In the genomic region with DNA sequence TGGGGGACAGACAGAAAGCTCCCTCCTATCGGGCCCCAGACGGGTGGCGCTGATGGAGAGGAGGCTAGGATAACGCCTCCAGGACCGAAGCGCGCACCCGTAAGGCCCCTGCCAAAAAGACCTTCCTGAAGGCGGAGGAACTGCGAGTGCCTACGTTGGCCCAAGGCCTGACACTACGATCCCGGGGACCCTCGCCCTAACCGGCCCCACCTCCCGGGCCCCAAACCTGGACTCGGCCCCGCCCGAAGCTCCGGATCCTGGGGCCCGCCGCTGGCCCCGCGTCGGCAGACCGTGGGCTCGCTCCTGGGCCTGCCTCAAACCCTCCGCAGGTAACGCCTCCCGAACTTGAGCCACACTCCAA, we compare ENCODE assay signal across 8 cellular contexts. TPM values are rescaled to one million over a fixed set of nuclear protein-coding genes. Genes with fewer than 3 reads are reported as not detected.
DNase-seq lines count a peak whose midpoint lies in the region; ATAC-seq, FAIRE-seq and TF ChIP-seq lines count a peak whose summit lies in the region.
"Not testable (repeated sequence)": the region's sequence is repeated elsewhere in the genome, so short reads cannot be mapped to it uniquely, and the experiment has no call there.

No MANE protein-coding gene starts in this region.

- not testable (repeated sequence) for TF ChIP-seq RAD21 in H1 (IDR thresholded peaks at IDR 0.05 in 1 of 2, conservative IDR thresholded peaks at IDR 0.05 in 1 of 2; ENCODE audit: low read depth in 2 of 2, low read length in 2 of 2)

- TF ChIP-seq CTCF in H1 (IDR thresholded peaks at IDR 0.05; ENCODE audit: control extremely low read depth in 1 of 3, insufficient read depth in 1 of 3, low read depth in 1 of 3, low read length in 3 of 3); natural killer cell (IDR thresholded peaks at IDR 0.05): not testable (repeated sequence)

- H3K36me3 ChIP-seq in BLaER1 treated with 17β-estradiol and CSF1 and Interleukin-3, amounts not matched to agents 10 nM and 100 nM; SJSA1; H1 (ENCODE audit: control insufficient read depth in 2 of 4, insufficient read depth in 4 of 4, low read length in 3 of 4); iPS-18a (ENCODE audit: control insufficient read depth, low read depth, low read length): not testable (repeated sequence)

- not testable (repeated sequence) for H4K91ac ChIP-seq in H1 (replicated peaks; ENCODE audit: insufficient read length, low read length)

- H3K36me3 Mint-ChIP-seq in activated naive CD8-positive, alpha-beta T cell treated with anti-CD3 and anti-CD28 coated beads, Interleukin-2, amount 10 ng/mL, durations not matched to agents 7 days and 5 days; natural killer cell; stimulated activated naive B cell treated with anti-CD40 and anti-IgM and Interleukin-4, amounts not matched to agents 10 μg/mL and 1 μg/mL and 100 μg/mL, for 72 hours: not testable (repeated sequence)

- H4K5ac ChIP-seq in H1 (ENCODE audit: insufficient read length, low read depth, low read length): not testable (repeated sequence)

- H3K9ac ChIP-seq in BLaER1 treated with 17β-estradiol and CSF1 and Interleukin-3, amounts not matched to agents 10 nM and 100 nM: peak overlapping the region; percentile 63 to 82 (median 77)
- H3K9ac ChIP-seq in H1 (replicated peaks in 1 of 4; ENCODE audit: extremely low read depth in 1 of 4, low read depth in 3 of 4, low read length in 3 of 4); iPS-18a (ENCODE audit: low read length): not testable (repeated sequence)

- peak overlapping the region; percentile 35 to 68 (median 47); a peak in 17 of 22 replicates for H3K27ac ChIP-seq in BLaER1 treated with 17β-estradiol and CSF1 and Interleukin-3, amounts not matched to agents 10 nM and 100 nM
- H3K27ac ChIP-seq in SJSA1: peak overlapping the region; percentile 54
- H3K27ac ChIP-seq in H1 (ENCODE audit: low read depth, low read length); iPS-18a (ENCODE audit: low read length): not testable (repeated sequence)

- H3K27me3 ChIP-seq in BLaER1 treated with 17β-estradiol and CSF1 and Interleukin-3, amounts not matched to agents 10 nM and 100 nM; SJSA1 (replicated peaks); H1 (replicated peaks in 1 of 4; ENCODE audit: control insufficient read depth in 3 of 4, extremely low read depth in 1 of 4, insufficient read depth in 3 of 4, low read length in 3 of 4); iPS-18a (ENCODE audit: control insufficient read depth, insufficient read depth, low read length): not testable (repeated sequence)

- FAIRE-seq in H1 (lab: Jason Lieb, UNC): not testable (repeated sequence)

- POLR2A ChIA-PET in activated naive CD8-positive, alpha-beta T cell treated with anti-CD3 and anti-CD28 coated beads, Interleukin-2, amount 10 ng/mL, durations not matched to agents 7 days and 5 days (lab: Charles Lee); H1 (lab: Charles Lee; ENCODE audit: partially characterized antibody): not testable (repeated sequence)

- H3K79me1 ChIP-seq in H1 (ENCODE audit: low read depth, low read length): not testable (repeated sequence)

- H3K9me3 Mint-ChIP-seq in activated naive CD8-positive, alpha-beta T cell treated with anti-CD3 and anti-CD28 coated beads, Interleukin-2, amount 10 ng/mL, durations not matched to agents 7 days and 5 days; natural killer cell; stimulated activated naive B cell treated with anti-CD40 and anti-IgM and Interleukin-4, amounts not matched to agents 10 μg/mL and 1 μg/mL and 100 μg/mL, for 72 hours: not testable (repeated sequence)

- not testable (repeated sequence) for H3K23me2 ChIP-seq in H1 (ENCODE audit: low read depth, low read length)

- H2BK120ac ChIP-seq in H1 (replicated peaks; ENCODE audit: low read depth, low read length): not testable (repeated sequence)

- 1% methylated on average over 22 of the region's 30 CpGs; no CpG with 5 or more reads in 1 of the 2 experiments for WGBS in H1 (ENCODE audit: extremely low coverage in 1 of 2, insufficient coverage in 1 of 2, insufficient read length in 1 of 2, insufficient replicate concordance in 2 of 2, low coverage in 1 of 2, low lambda C conversion rate in 2 of 2, missing lambda C conversion rate in 1 of 2), 2 experiments

- not testable (repeated sequence) for H2BK5ac ChIP-seq in H1 (ENCODE audit: low read depth, low read length)

- TF ChIP-seq EP300 in H1 (IDR thresholded peaks at IDR 0.05; ENCODE audit: borderline replicate concordance in 1 of 2, low read depth in 2 of 2, low read length in 2 of 2): not testable (repeated sequence)

- not testable (repeated sequence) for H3K9me3 ChIP-seq in BLaER1 treated with 17β-estradiol and CSF1 and Interleukin-3, amounts not matched to agents 10 nM and 100 nM (replicated peaks in 1 of 11); SJSA1 (replicated peaks); H1 (ENCODE audit: insufficient read depth in 2 of 2, low read depth in 1 of 2, low read length in 1 of 2); iPS-18a (ENCODE audit: control insufficient read depth, low read depth, low read length)

- H4K20me1 ChIP-seq in BLaER1 treated with 17β-estradiol and CSF1 and Interleukin-3, amounts not matched to agents 10 nM and 100 nM; H1 (replicated peaks in 1 of 2; ENCODE audit: control insufficient read depth in 1 of 2, insufficient read depth in 2 of 2, low read length in 2 of 2): not testable (repeated sequence)

- H3K4me2 ChIP-seq in BLaER1 treated with 17β-estradiol and CSF1 and Interleukin-3, amounts not matched to agents 10 nM and 100 nM: peak overlapping the region; percentile 78 to 91 (median 84)
- H3K4me2 ChIP-seq in H1 (ENCODE audit: insufficient read depth in 1 of 2, low read depth in 2 of 2, low read length in 2 of 2): peak overlapping the region; percentile 69 to 80

- TF ChIP-seq POLR2A in H1 (IDR thresholded peaks at IDR 0.05; ENCODE audit: control extremely low read depth in 1 of 2, low read depth in 2 of 2, low read length in 2 of 2): not testable (repeated sequence)

- peaks cover 7 to 39% (median 33%) of the 10 kb centered on the region in 10 experiments for H3K4me1 ChIP-seq in BLaER1 treated with 17β-estradiol and CSF1 and Interleukin-3, amounts not matched to agents 10 nM and 100 nM
- not testable (repeated sequence) for H3K4me1 ChIP-seq in SJSA1 (replicated peaks); H1 (replicated peaks in 1 of 4; ENCODE audit: control insufficient read depth in 3 of 4, insufficient read depth in 4 of 4, low read length in 3 of 4); iPS-18a (ENCODE audit: control insufficient read depth, low read depth, low read length)

- not testable (repeated sequence) for ATAC-seq in activated naive CD8-positive, alpha-beta T cell treated with anti-CD3 and anti-CD28 coated beads, Interleukin-2, amount 10 ng/mL, durations not matched to agents 7 days and 5 days (ENCODE audit: low read depth); natural killer cell; stimulated activated naive B cell treated with anti-CD40 and anti-IgM and Interleukin-4, amounts not matched to agents 10 μg/mL and 1 μg/mL and 100 μg/mL, for 72 hours (replicated peaks)

- CTCF ChIA-PET in H1 (lab: Charles Lee; ENCODE audit: partially characterized antibody): not testable (repeated sequence)

- peak overlapping the region; percentile 66 to 84 (median 72) for H3K4me3 ChIP-seq in BLaER1 treated with 17β-estradiol and CSF1 and Interleukin-3, amounts not matched to agents 10 nM and 100 nM
- peak overlapping the region; percentile 48 for H3K4me3 ChIP-seq in SJSA1
- peak overlapping the region; percentile 33 to 64 (median 49) for H3K4me3 ChIP-seq in H1 (ENCODE audit: extremely low read depth in 1 of 4, insufficient read depth in 2 of 4, low read depth in 3 of 4, low read length in 4 of 4)
- H3K4me3 ChIP-seq in iPS-18a (ENCODE audit: low read length): peak overlapping the region; percentile 58

- intact Hi-C loops in natural killer cell (cut with micrococcal nuclease): loop anchor here (5.0 kb wide), 1 partner anchor 562 kb away; a partner anchor contains a TSS

- not testable (repeated sequence) for H2AFZ ChIP-seq in H1 (ENCODE audit: low read length)

- not testable (repeated sequence) for H3K23ac ChIP-seq in H1 (ENCODE audit: insufficient read length)

- H3K4me1 Mint-ChIP-seq in activated naive CD8-positive, alpha-beta T cell treated with anti-CD3 and anti-CD28 coated beads, Interleukin-2, amount 10 ng/mL, durations not matched to agents 7 days and 5 days: peaks cover 15% of the 10 kb centered on the region
- H3K4me1 Mint-ChIP-seq in natural killer cell: not testable (repeated sequence)
- peaks cover 8 to 24% of the 10 kb centered on the region in 2 donors for H3K4me1 Mint-ChIP-seq in stimulated activated naive B cell treated with anti-CD40 and anti-IgM and Interleukin-4, amounts not matched to agents 10 μg/mL and 1 μg/mL and 100 μg/mL, for 72 hours

- not testable (repeated sequence) for H2BK20ac ChIP-seq in H1 (ENCODE audit: low read length)

- not testable (repeated sequence) for H3K4ac ChIP-seq in H1 (replicated peaks; ENCODE audit: insufficient read length, low read depth, low read length)

- not testable (repeated sequence) for H4K8ac ChIP-seq in H1 (ENCODE audit: extremely low read depth, insufficient read depth, low read length)

- H3K4me3 Mint-ChIP-seq in activated naive CD8-positive, alpha-beta T cell treated with anti-CD3 and anti-CD28 coated beads, Interleukin-2, amount 10 ng/mL, durations not matched to agents 7 days and 5 days: peak overlapping the region; percentile 91
- H3K4me3 Mint-ChIP-seq in natural killer cell: peak overlapping the region; percentile 89
- peak overlapping the region; percentile 90 to 92 for H3K4me3 Mint-ChIP-seq in stimulated activated naive B cell treated with anti-CD40 and anti-IgM and Interleukin-4, amounts not matched to agents 10 μg/mL and 1 μg/mL and 100 μg/mL, for 72 hours

- DNase-seq in HT-29 (ENCODE audit: low spot score) (peak; percentile 29), SJSA1 (ENCODE audit: low read depth in 1 of 2, low spot score in 2 of 2) (peak in 1 of 2 experiments; percentile 48)
- not testable (repeated sequence) for DNase-seq in activated naive CD8-positive, alpha-beta T cell treated with anti-CD3 and anti-CD28 coated beads, Interleukin-2, amount 10 ng/mL, durations not matched to agents 7 days and 5 days; H1 (ENCODE audit: low read depth in 1 of 2, low spot score in 2 of 2); natural killer cell
- DNase-seq in stimulated activated naive B cell treated with anti-CD40 and anti-IgM and Interleukin-4, amounts not matched to agents 10 μg/mL and 1 μg/mL and 100 μg/mL, for 72 hours: peak; percentile 8

- H3K27me3 Mint-ChIP-seq in activated naive CD8-positive, alpha-beta T cell treated with anti-CD3 and anti-CD28 coated beads, Interleukin-2, amount 10 ng/mL, durations not matched to agents 7 days and 5 days; natural killer cell (ENCODE audit: low read depth in 2 of 2); stimulated activated naive B cell treated with anti-CD40 and anti-IgM and Interleukin-4, amounts not matched to agents 10 μg/mL and 1 μg/mL and 100 μg/mL, for 72 hours: not testable (repeated sequence)

- H2BK12ac ChIP-seq in H1 (ENCODE audit: low read depth, low read length): 0 out of 2 replicates have a peak overlapping the region, but pooled peaks have one; percentile 17

- not testable (repeated sequence) for H2AK5ac ChIP-seq in H1 (ENCODE audit: low read depth, low read length)

- H3K56ac ChIP-seq in H1 (replicated peaks; ENCODE audit: insufficient read length, low read depth, low read length): not testable (repeated sequence)

- H3K79me2 ChIP-seq in H1 (ENCODE audit: control insufficient read depth in 1 of 2, insufficient read depth in 2 of 2, low read length in 2 of 2): not testable (repeated sequence)

- H3K18ac ChIP-seq in H1 (ENCODE audit: extremely low read depth, low read length): not testable (repeated sequence)

- H3K27ac Mint-ChIP-seq in activated naive CD8-positive, alpha-beta T cell treated with anti-CD3 and anti-CD28 coated beads, Interleukin-2, amount 10 ng/mL, durations not matched to agents 7 days and 5 days: peak overlapping the region; percentile 90
- peak overlapping the region; percentile 88 to 93 for H3K27ac Mint-ChIP-seq in natural killer cell
- peak overlapping the region; percentile 88 for H3K27ac Mint-ChIP-seq in stimulated activated naive B cell treated with anti-CD40 and anti-IgM and Interleukin-4, amounts not matched to agents 10 μg/mL and 1 μg/mL and 100 μg/mL, for 72 hours

- not testable (repeated sequence) for H3K14ac ChIP-seq in H1 (ENCODE audit: insufficient read length)

- H2BK15ac ChIP-seq in H1 (ENCODE audit: low read length): not testable (repeated sequence)

RNA-seq across cellular contexts. Expression of a gene that starts 53.6 kb away (rescaled TPM):
- total RNA-seq in HT-29 (2014; rRNA removed; shearing (Covaris generic)): 0.69 and 1.5 TPM in 2 replicates
- not detected in 2 replicates for total RNA-seq in SJSA1 (2014; rRNA removed; shearing (Covaris generic))
- total RNA-seq in activated naive CD8-positive, alpha-beta T cell treated with anti-CD3 and anti-CD28 coated beads, Interleukin-2, amount 10 ng/mL, durations not matched to agents 7 days and 5 days: not detected
- 0.36 TPM in 1 of 2 replicates, not detected in the other for total RNA-seq in H1 (2021; fragmentation: NEBNext Ultra II Directional; extraction: Animal tissue kit (Norgen Biotek cat#: 25700))
- 0.09 and 0.30 TPM in 2 replicates for polyA plus RNA-seq in H1 (2011; rRNA removed)
- 0.45 TPM for polyA plus RNA-seq in H1 (2011; cell fraction: cytosol; rRNA removed)
- 0.37 TPM for polyA plus RNA-seq in H1 (2011; cell fraction: nucleus; rRNA removed)
- polyA plus RNA-seq in H1 (2012, experiment 1 of 2): 0.28 to 0.60 TPM in 2 of 4 replicates, not detected in the others
- not detected for polyA plus RNA-seq in H1 (2012, experiment 2 of 2)
- polyA plus RNA-seq in H1 (2013, experiment 1 of 2): 0.12 TPM
- 0.09 TPM for polyA plus RNA-seq in H1 (2013, experiment 2 of 2)
- not detected in 2 replicates for polyA minus RNA-seq in H1 (2011; rRNA and poly(A)+ RNA removed)
- not detected for polyA minus RNA-seq in H1 (2011; cell fraction: cytosol; rRNA and poly(A)+ RNA removed)
- polyA minus RNA-seq in H1 (2011; cell fraction: nucleus; rRNA and poly(A)+ RNA removed): not detected
- total RNA-seq in natural killer cell: not detected
